ENCODE assay signal across 13 cellular contexts in genomic region chr14:23077962-23078361, GRCh38. TPM values are rescaled to one million over a fixed set of nuclear protein-coding genes. Genes with fewer than 3 reads are reported as not detected.
A peak's percentile ranks its signal among the peaks of the same experiment; 100 is the strongest.
DNase-seq lines count a peak whose midpoint lies in the region; ATAC-seq and TF ChIP-seq lines count a peak whose summit lies in the region.
"Had no signal": no experiment of that assay in that cellular context is flagged by ENCODE, and none has a peak within 500 bp of the region (broad histone marks: within the 10 kb centered on the region; RNA-seq: fewer than 3 reads in every experiment).

No MANE protein-coding gene starts in this region.

- H3K27ac Mint-ChIP-seq in activated naive CD8-positive, alpha-beta T cell treated with anti-CD3 and anti-CD28 coated beads for 36 hours: peak overlapping the region; percentile 54
- peak overlapping the region; percentile 32 for H3K27ac Mint-ChIP-seq in stimulated activated effector memory CD8-positive, alpha-beta T cell treated with anti-CD3 and anti-CD28 coated beads, Interleukin-12 subunit alpha, Interleukin-12 subunit beta, amount 100 ng/mL, for 72 hours

- H3K27me3 ChIP-seq in HL-60 (ENCODE audit: insufficient read depth, poor library complexity, severe bottlenecking): no peaks in the 10 kb centered on the region
- H3K27me3 ChIP-seq in hepatocyte: no peaks in the 10 kb centered on the region
- H3K27me3 ChIP-seq: cardiac muscle cell, neutrophil had no signal

- H3K9me3 Mint-ChIP-seq in activated naive CD8-positive, alpha-beta T cell treated with anti-CD3 and anti-CD28 coated beads for 36 hours: no peaks in the 10 kb centered on the region
- no peaks in the 10 kb centered on the region for H3K9me3 Mint-ChIP-seq in stimulated activated effector memory CD8-positive, alpha-beta T cell treated with anti-CD3 and anti-CD28 coated beads, Interleukin-12 subunit alpha, Interleukin-12 subunit beta, amount 100 ng/mL, for 72 hours
- H3K9me3 Mint-ChIP-seq: stimulated activated naive CD8-positive, alpha-beta T cell treated with anti-CD3 and anti-CD28 coated beads, Interleukin-15, amount 100 ng/mL, for 72 hours had no signal

- no peaks in the 10 kb centered on the region for H4K20me1 ChIP-seq in hepatocyte (ENCODE audit: insufficient read depth, poor library complexity, severe bottlenecking)

- DNase-seq in HL-60 (ENCODE audit: low read depth in 1 of 2, low spot score in 1 of 2) (no peak), hepatocyte (ENCODE audit: low spot score) (no peak), epidermal melanocyte (ENCODE audit: insufficient read length, low spot score) (no peak), iPS-NIHi7 (ENCODE audit: extremely low spot score) (no peak)
- DNase-seq in activated naive CD8-positive, alpha-beta T cell treated with anti-CD3 and anti-CD28 coated beads for 36 hours: no peak
- DNase-seq in stimulated activated effector memory CD8-positive, alpha-beta T cell treated with anti-CD3 and anti-CD28 coated beads, Interleukin-12 subunit alpha, Interleukin-12 subunit beta, amount 100 ng/mL, for 72 hours (ENCODE audit: low spot score in 2 of 2): no peak
- DNase-seq: Kasumi-1; NCI-H2171; stimulated activated naive CD8-positive, alpha-beta T cell treated with anti-CD3 and anti-CD28 coated beads, Interleukin-15, amount 100 ng/mL, for 72 hours had no signal

- H3K4me1 Mint-ChIP-seq in activated naive CD8-positive, alpha-beta T cell treated with anti-CD3 and anti-CD28 coated beads for 36 hours: no peaks in the 10 kb centered on the region
- H3K4me1 Mint-ChIP-seq in stimulated activated effector memory CD8-positive, alpha-beta T cell treated with anti-CD3 and anti-CD28 coated beads, Interleukin-12 subunit alpha, Interleukin-12 subunit beta, amount 100 ng/mL, for 72 hours: peaks cover 15% of the 10 kb centered on the region
- H3K4me1 Mint-ChIP-seq: stimulated activated naive CD8-positive, alpha-beta T cell treated with anti-CD3 and anti-CD28 coated beads, Interleukin-15, amount 100 ng/mL, for 72 hours had no signal

- H3K4me3 Mint-ChIP-seq in activated naive CD8-positive, alpha-beta T cell treated with anti-CD3 and anti-CD28 coated beads for 36 hours: no peak overlapping the region
- H3K4me3 Mint-ChIP-seq in stimulated activated effector memory CD8-positive, alpha-beta T cell treated with anti-CD3 and anti-CD28 coated beads, Interleukin-12 subunit alpha, Interleukin-12 subunit beta, amount 100 ng/mL, for 72 hours: no peak overlapping the region
- H3K4me3 Mint-ChIP-seq: stimulated activated naive CD8-positive, alpha-beta T cell treated with anti-CD3 and anti-CD28 coated beads, Interleukin-15, amount 100 ng/mL, for 72 hours had no signal

- no peaks in the 10 kb centered on the region for H3K27me3 Mint-ChIP-seq in activated naive CD8-positive, alpha-beta T cell treated with anti-CD3 and anti-CD28 coated beads for 36 hours
- H3K27me3 Mint-ChIP-seq: stimulated activated naive CD8-positive, alpha-beta T cell treated with anti-CD3 and anti-CD28 coated beads, Interleukin-15, amount 100 ng/mL, for 72 hours had no signal

- 89% methylated on average over 5 of the region's 5 CpGs for WGBS in hepatocyte (ENCODE audit: low lambda C conversion rate, missing lambda C conversion rate)

- H3K4me3 ChIP-seq in HL-60 (replicated peaks; ENCODE audit: insufficient read depth, low read length) (no peak overlapping the region), hepatocyte (no peak overlapping the region)
- H3K4me3 ChIP-seq: cardiac muscle cell had no signal

- H3K79me2 ChIP-seq in hepatocyte: peaks cover 54% of the 10 kb centered on the region

- no peak overlapping the region for H2AFZ ChIP-seq in hepatocyte

- TF ChIP-seq CTCF in HL-60 (IDR thresholded peaks at IDR 0.05; ENCODE audit: insufficient read depth, low read length): no peak
- no peak for TF ChIP-seq CTCF in hepatocyte (IDR thresholded peaks at IDR 0.05; ENCODE audit: poor library complexity)

- H3K36me3 ChIP-seq in hepatocyte (replicated peaks; ENCODE audit: insufficient read depth, low read depth): no peaks in the 10 kb centered on the region

- peak overlapping the region; percentile 22 for H3K4me2 ChIP-seq in hepatocyte

- no peak for ATAC-seq in stimulated activated effector memory CD8-positive, alpha-beta T cell treated with anti-CD3 and anti-CD28 coated beads, Interleukin-12 subunit alpha, Interleukin-12 subunit beta, amount 100 ng/mL, for 72 hours
- ATAC-seq in GM21619 (IDR thresholded peaks at IDR 0.05; ENCODE audit: unreplicated experiment) (no peak), HG02973 (IDR thresholded peaks at IDR 0.05; ENCODE audit: unreplicated experiment) (no peak)
- ATAC-seq: stimulated activated naive CD8-positive, alpha-beta T cell treated with anti-CD3 and anti-CD28 coated beads, Interleukin-15, amount 100 ng/mL, for 72 hours had no signal

- no peaks in the 10 kb centered on the region for H3K9me3 ChIP-seq in hepatocyte (ENCODE audit: low read depth)
- H3K9me3 ChIP-seq: neutrophil had no signal

- peaks cover 2% of the 10 kb centered on the region for H3K36me3 Mint-ChIP-seq in activated naive CD8-positive, alpha-beta T cell treated with anti-CD3 and anti-CD28 coated beads for 36 hours
- no peaks in the 10 kb centered on the region for H3K36me3 Mint-ChIP-seq in stimulated activated effector memory CD8-positive, alpha-beta T cell treated with anti-CD3 and anti-CD28 coated beads, Interleukin-12 subunit alpha, Interleukin-12 subunit beta, amount 100 ng/mL, for 72 hours

- H3K4me1 ChIP-seq in hepatocyte (ENCODE audit: insufficient read depth): peaks cover 11% of the 10 kb centered on the region

- H3K27ac ChIP-seq in HL-60 (replicated peaks): peak overlapping the region; percentile 41
- H3K27ac ChIP-seq in hepatocyte: peak overlapping the region; percentile 87

- H3K9me2 ChIP-seq in hepatocyte (replicated peaks; ENCODE audit: insufficient read depth): no peaks in the 10 kb centered on the region

RNA-seq across cellular contexts. Expression of gene ACIN1, which starts 17.0 kb away (rescaled TPM):
- total RNA-seq in activated naive CD8-positive, alpha-beta T cell treated with anti-CD3 and anti-CD28 coated beads for 36 hours: 100 to 1,000 TPM; 160 to 174 TPM
- 97.5 and 108 TPM in 2 replicates for total RNA-seq in hepatocyte
- 44.3 and 49.2 TPM in 2 replicates for polyA plus RNA-seq in hepatocyte

RNA-seq across cellular contexts. Expression of gene C14orf119, which starts 17.3 kb away (rescaled TPM):
- total RNA-seq in activated naive CD8-positive, alpha-beta T cell treated with anti-CD3 and anti-CD28 coated beads for 36 hours: 10 to 100 TPM; 52.0 to 57.0 TPM
- 47.7 and 64.9 TPM in 2 replicates for total RNA-seq in hepatocyte
- polyA plus RNA-seq in hepatocyte: 118 and 146 TPM in 2 replicates

RNA-seq across cellular contexts. Expression of gene CDH24, which starts 20.6 kb away (rescaled TPM):
- total RNA-seq in activated naive CD8-positive, alpha-beta T cell treated with anti-CD3 and anti-CD28 coated beads for 36 hours: under 1 TPM; 0.49 to 0.52 TPM
- 6.7 and 6.9 TPM in 2 replicates for total RNA-seq in hepatocyte
- 18.0 and 19.8 TPM in 2 replicates for polyA plus RNA-seq in hepatocyte

RNA-seq across cellular contexts. Expression of gene CIROP, which starts 26.8 kb away (rescaled TPM):
- total RNA-seq in activated naive CD8-positive, alpha-beta T cell treated with anti-CD3 and anti-CD28 coated beads for 36 hours: not detected
- total RNA-seq in hepatocyte: not detected in 2 replicates
- polyA plus RNA-seq in hepatocyte: not detected in 2 replicates
- polyA plus RNA-seq: cardiac muscle cell had no signal

RNA-seq across cellular contexts. Expression of gene PSMB11, which starts 36.0 kb away (rescaled TPM):
- not detected for total RNA-seq in activated naive CD8-positive, alpha-beta T cell treated with anti-CD3 and anti-CD28 coated beads for 36 hours
- total RNA-seq in hepatocyte: not detected in 2 replicates
- not detected in 2 replicates for polyA plus RNA-seq in hepatocyte
- polyA plus RNA-seq: cardiac muscle cell had no signal
